In the genomic region with DNA sequence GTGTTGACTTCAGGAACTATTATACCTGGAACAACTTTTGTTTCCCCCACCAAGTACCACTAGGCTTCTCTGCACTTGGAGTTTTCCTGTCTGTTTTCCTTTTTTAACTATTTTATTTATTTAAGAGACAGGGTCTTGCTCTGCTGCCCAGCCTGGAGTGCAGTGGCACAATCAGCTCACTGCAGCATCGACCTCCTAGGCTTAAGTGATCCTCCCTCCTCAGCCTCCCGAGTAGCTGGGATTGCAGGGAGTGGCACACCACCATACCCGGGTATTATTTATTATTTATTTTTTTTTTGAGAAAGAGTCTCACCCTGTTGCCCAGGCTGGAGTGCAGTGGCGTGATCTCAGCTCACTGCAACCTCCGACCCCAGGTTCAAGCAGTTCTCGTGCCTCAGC, we compare ENCODE assay signal across 12 cellular contexts. TPM values are rescaled to one million over a fixed set of nuclear protein-coding genes. Genes with fewer than 3 reads are reported as not detected.
DNase-seq lines count a peak whose midpoint lies in the region; ATAC-seq, FAIRE-seq and TF ChIP-seq lines count a peak whose summit lies in the region.
"Had no signal": no experiment of that assay in that cellular context is flagged by ENCODE, and none has a peak within 500 bp of the region (broad histone marks: within the 10 kb centered on the region; RNA-seq: fewer than 3 reads in every experiment).

No MANE protein-coding gene starts in this region.

- CTCF ChIA-PET in activated CD4-positive, alpha-beta T cell treated with anti-CD3 and anti-CD28 coated beads, Interleukin-2, amount 10 ng/mL, durations not matched to agents 7 days and 5 days (lab: Charles Lee) = interaction anchor here (0.7 to 3.6 kb wide), 4 partner anchors 9 to 190 kb away, joined by 3 to 26 read pairs (median 4); a partner anchor contains a TSS

- H3K27me3 Mint-ChIP-seq in activated CD4-positive, alpha-beta T cell treated with anti-CD3 and anti-CD28 coated beads, Interleukin-2, amount 10 ng/mL, durations not matched to agents 7 days and 5 days = peaks cover 14% of the 10 kb centered on the region
- peaks cover 9% of the 10 kb centered on the region for H3K27me3 Mint-ChIP-seq in astrocyte (ENCODE audit: low read depth, unreplicated experiment)

- no peaks in the 10 kb centered on the region for H3K36me3 ChIP-seq in astrocyte (ENCODE audit: insufficient read depth, low read length)
- no peaks in the 10 kb centered on the region for H3K36me3 ChIP-seq in smooth muscle cell (ENCODE audit: low read depth)
- H3K36me3 ChIP-seq: esophagus squamous epithelium, upper lobe of right lung had no signal

- no peak overlapping the region for H3K4me3 Mint-ChIP-seq in activated CD4-positive, alpha-beta T cell treated with anti-CD3 and anti-CD28 coated beads, Interleukin-2, amount 10 ng/mL, durations not matched to agents 7 days and 5 days
- H3K4me3 Mint-ChIP-seq in astrocyte (ENCODE audit: unreplicated experiment) = peak overlapping the region; percentile 60

- peaks cover 31% of the 10 kb centered on the region for H3K4me1 Mint-ChIP-seq in activated CD4-positive, alpha-beta T cell treated with anti-CD3 and anti-CD28 coated beads, Interleukin-2, amount 10 ng/mL, durations not matched to agents 7 days and 5 days
- peaks cover 6% of the 10 kb centered on the region for H3K4me1 Mint-ChIP-seq in astrocyte (ENCODE audit: low read depth, unreplicated experiment)

- H3F3A ChIP-seq in smooth muscle cell (ENCODE audit: low read depth) = peaks cover 6% of the 10 kb centered on the region

- no peak overlapping the region for H3K4me2 ChIP-seq in astrocyte (ENCODE audit: low read length)
- H3K4me2 ChIP-seq in smooth muscle cell = no peak overlapping the region

- POLR2A ChIA-PET in activated CD4-positive, alpha-beta T cell treated with anti-CD3 and anti-CD28 coated beads, Interleukin-2, amount 10 ng/mL, durations not matched to agents 7 days and 5 days (lab: Charles Lee) = interaction anchor here (1.0 kb wide), 1 partner anchor 110 kb away, joined by 3 read pairs; a partner anchor contains a TSS

- H3K9me3 ChIP-seq in astrocyte (ENCODE audit: insufficient read depth, low read depth, low read length) = no peaks in the 10 kb centered on the region
- H3K9me3 ChIP-seq in smooth muscle cell (replicated peaks; ENCODE audit: low read depth) = no peaks in the 10 kb centered on the region
- H3K9me3 ChIP-seq: esophagus squamous epithelium, upper lobe of right lung had no signal

- ATAC-seq in GM21447 (IDR thresholded peaks at IDR 0.05; ENCODE audit: unreplicated experiment) = no peak
- ATAC-seq in GM19397 (IDR thresholded peaks at IDR 0.05; ENCODE audit: unreplicated experiment) = no peak
- ATAC-seq: upper lobe of right lung had no signal

- H3K27ac ChIP-seq in astrocyte (ENCODE audit: low read depth, low read length) (no peak overlapping the region), smooth muscle cell (ENCODE audit: low read depth) (no peak overlapping the region)
- H3K27ac ChIP-seq: coronary artery, esophagus squamous epithelium, upper lobe of right lung had no signal

- H3K27ac Mint-ChIP-seq in activated CD4-positive, alpha-beta T cell treated with anti-CD3 and anti-CD28 coated beads, Interleukin-2, amount 10 ng/mL, durations not matched to agents 7 days and 5 days = peak overlapping the region; percentile 77
- H3K27ac Mint-ChIP-seq in astrocyte (ENCODE audit: unreplicated experiment) = no peak overlapping the region

- H3K9ac ChIP-seq in astrocyte (ENCODE audit: low read length) (no peak overlapping the region), smooth muscle cell (ENCODE audit: low read depth) (no peak overlapping the region)

- H3K4me1 ChIP-seq in astrocyte (ENCODE audit: insufficient read depth, low read length) (peaks cover 18% of the 10 kb centered on the region), smooth muscle cell (ENCODE audit: low read depth) (peaks cover 20% of the 10 kb centered on the region)

- FAIRE-seq in astrocyte (lab: Jason Lieb, UNC) = no peak
- FAIRE-seq: A204.1 had no signal

- WGBS in smooth muscle cell (ENCODE audit: low lambda C conversion rate) = 87% methylated on average over 6 of the region's 6 CpGs

- H4K20me1 ChIP-seq in astrocyte (ENCODE audit: insufficient read depth, low read length) (peaks cover 22% of the 10 kb centered on the region), smooth muscle cell (ENCODE audit: low read depth) (peaks cover 25% of the 10 kb centered on the region)

- H3K27me3 ChIP-seq in astrocyte (ENCODE audit: insufficient read depth, low read length) (peaks cover 6% of the 10 kb centered on the region), smooth muscle cell (ENCODE audit: low read depth) (no peaks in the 10 kb centered on the region)
- H3K27me3 ChIP-seq: upper lobe of right lung had no signal

- H2AFZ ChIP-seq in astrocyte (ENCODE audit: low read depth, low read length) (no peak overlapping the region), smooth muscle cell (ENCODE audit: low read depth) (peak overlapping the region; percentile 59)

- no peaks in the 10 kb centered on the region for H3K9me3 Mint-ChIP-seq in activated CD4-positive, alpha-beta T cell treated with anti-CD3 and anti-CD28 coated beads, Interleukin-2, amount 10 ng/mL, durations not matched to agents 7 days and 5 days
- H3K9me3 Mint-ChIP-seq in astrocyte (ENCODE audit: unreplicated experiment) = no peaks in the 10 kb centered on the region

- no peak for DNase-seq in activated CD4-positive, alpha-beta T cell treated with anti-CD3 and anti-CD28 coated beads, Interleukin-2, amount 10 ng/mL, durations not matched to agents 7 days and 5 days
- no peak for DNase-seq in activated CD4-positive, alpha-beta T cell treated with anti-CD3 and anti-CD28 coated beads, Interleukin-2, amount 50 U/mL, for 48 hours
- DNase-seq in astrocyte (ENCODE audit: low read depth) (no peak), smooth muscle cell (lab: John Stamatoyannopoulos, UW; ENCODE audit: unreplicated experiment) (no peak)
- DNase-seq: Calu3, esophagus squamous epithelium, KBM-7, upper lobe of right lung had no signal

- TF ChIP-seq CTCF in astrocyte (IDR thresholded peaks at IDR 0.05; ENCODE audit: insufficient read depth, low read depth, low read length) = no peak
- TF ChIP-seq CTCF in smooth muscle cell (IDR thresholded peaks at IDR 0.05; ENCODE audit: borderline replicate concordance, insufficient read depth, poor library complexity, severe bottlenecking) = no peak

- H3K36me3 Mint-ChIP-seq in activated CD4-positive, alpha-beta T cell treated with anti-CD3 and anti-CD28 coated beads, Interleukin-2, amount 10 ng/mL, durations not matched to agents 7 days and 5 days (ENCODE audit: low read depth) = peaks cover 9% of the 10 kb centered on the region
- no peaks in the 10 kb centered on the region for H3K36me3 Mint-ChIP-seq in astrocyte (ENCODE audit: low read depth, unreplicated experiment)

- H3K79me2 ChIP-seq in astrocyte (ENCODE audit: insufficient read depth, low read length) (peaks cover 26% of the 10 kb centered on the region), smooth muscle cell (ENCODE audit: low read depth) (peaks cover 25% of the 10 kb centered on the region)

- H3K4me3 ChIP-seq in astrocyte (ENCODE audit: insufficient read depth, low read depth, low read length) = no peak overlapping the region
- no peak overlapping the region for H3K4me3 ChIP-seq in smooth muscle cell
- H3K4me3 ChIP-seq: coronary artery, esophagus squamous epithelium, upper lobe of right lung had no signal

RNA-seq across cellular contexts. Expression of a gene that starts 2.1 kb away (rescaled TPM):
- total RNA-seq in activated CD4-positive, alpha-beta T cell treated with anti-CD3 and anti-CD28 coated beads, Interleukin-2, amount 10 ng/mL, durations not matched to agents 7 days and 5 days = 10 to 100 TPM; 48.7 to 55.5 TPM
- total RNA-seq in astrocyte (21.3 and 23.2 TPM in 2 replicates), smooth muscle cell (10.7 and 13.1 TPM in 2 replicates)
- 8.5 and 11.8 TPM in 2 replicates for polyA plus RNA-seq in smooth muscle cell

RNA-seq across cellular contexts. Expression of a gene that starts 9.8 kb away (rescaled TPM):
- 10 to 100 TPM; 39.9 to 40.5 TPM for total RNA-seq in activated CD4-positive, alpha-beta T cell treated with anti-CD3 and anti-CD28 coated beads, Interleukin-2, amount 10 ng/mL, durations not matched to agents 7 days and 5 days
- total RNA-seq in astrocyte = 39.1 and 40.6 TPM in 2 replicates
- total RNA-seq in smooth muscle cell = 19.5 and 19.6 TPM in 2 replicates
- polyA plus RNA-seq in smooth muscle cell = 58.7 and 62.3 TPM in 2 replicates

RNA-seq across cellular contexts. Expression of a gene that starts 22.6 kb away (rescaled TPM):
- 100 to 1,000 TPM; 238 to 249 TPM for total RNA-seq in activated CD4-positive, alpha-beta T cell treated with anti-CD3 and anti-CD28 coated beads, Interleukin-2, amount 10 ng/mL, durations not matched to agents 7 days and 5 days
- total RNA-seq in astrocyte = 270 and 274 TPM in 2 replicates
- 90.7 and 91.7 TPM in 2 replicates for total RNA-seq in smooth muscle cell
- 219 and 238 TPM in 2 replicates for polyA plus RNA-seq in smooth muscle cell

RNA-seq across cellular contexts. Expression of a gene that starts 24.1 kb away (rescaled TPM):
- total RNA-seq in activated CD4-positive, alpha-beta T cell treated with anti-CD3 and anti-CD28 coated beads, Interleukin-2, amount 10 ng/mL, durations not matched to agents 7 days and 5 days = not detected
- total RNA-seq in astrocyte = not detected in 2 replicates
- not detected in 2 replicates for total RNA-seq in smooth muscle cell
- polyA plus RNA-seq in smooth muscle cell = not detected in 2 replicates
- total RNA-seq: Calu3, esophagus squamous epithelium, upper lobe of right lung had no signal

RNA-seq across cellular contexts. Expression of a gene that starts 37.3 kb away (rescaled TPM):
- total RNA-seq in activated CD4-positive, alpha-beta T cell treated with anti-CD3 and anti-CD28 coated beads, Interleukin-2, amount 10 ng/mL, durations not matched to agents 7 days and 5 days = not detected
- total RNA-seq in astrocyte (not detected in 2 replicates), smooth muscle cell (not detected in 2 replicates)
- not detected in 2 replicates for polyA plus RNA-seq in smooth muscle cell
- total RNA-seq: Calu3, upper lobe of right lung had no signal
